Comparison of ENCODE assay signal across 10 cellular contexts in genomic region chrX:154735695-154736393, GRCh38. TPM values are rescaled to one million over a fixed set of nuclear protein-coding genes. Genes with fewer than 3 reads are reported as not detected.
DNase-seq lines count a peak whose midpoint lies in the region; ATAC-seq, FAIRE-seq and TF ChIP-seq lines count a peak whose summit lies in the region.
"Had no signal": no experiment of that assay in that cellular context is flagged by ENCODE, and none has a peak within 500 bp of the region (broad histone marks: within the 10 kb centered on the region; RNA-seq: fewer than 3 reads in every experiment).

No MANE protein-coding gene starts in this region.

- no peaks in the 10 kb centered on the region for H3K9me2 ChIP-seq in hepatocyte (replicated peaks; ENCODE audit: insufficient read depth)

- H3K4me2 ChIP-seq in astrocyte (ENCODE audit: low read length) (peak overlapping the region; percentile 62), hepatocyte (no peak overlapping the region)

- peak overlapping the region; percentile 42 for H3K4me3 Mint-ChIP-seq in astrocyte (ENCODE audit: unreplicated experiment)

- H3K9me3 Mint-ChIP-seq in astrocyte (ENCODE audit: unreplicated experiment): no peaks in the 10 kb centered on the region

- H4K20me1 ChIP-seq in astrocyte (ENCODE audit: insufficient read depth, low read length) (no peaks in the 10 kb centered on the region), hepatocyte (ENCODE audit: insufficient read depth, poor library complexity, severe bottlenecking) (no peaks in the 10 kb centered on the region)

- TF ChIP-seq POLR2A in spleen (IDR thresholded peaks at IDR 0.05): no peak

- H3K36me3 Mint-ChIP-seq in astrocyte (ENCODE audit: low read depth, unreplicated experiment): no peaks in the 10 kb centered on the region

- peak overlapping the region; percentile 48 for H3K9ac ChIP-seq in astrocyte (ENCODE audit: low read length)

- DNase-seq in astrocyte (ENCODE audit: low read depth) (peak; percentile 90), hepatocyte (ENCODE audit: low spot score) (peak; percentile 38), spleen (no peak), NCI-H187 (lab: John Stamatoyannopoulos, UW) (no peak), KBM-7 (no peak), midbrain (lab: John Stamatoyannopoulos, UW) (no peak)
- DNase-seq: activated CD8-positive, alpha-beta memory T cell treated with anti-CD3 and anti-CD28 coated beads, Interleukin-2, amount 50 U/mL, for 48 hours; NCI-H774 had no signal

- peak overlapping the region; percentile 41 for H2AFZ ChIP-seq in astrocyte (ENCODE audit: low read depth, low read length)
- no peak overlapping the region for H2AFZ ChIP-seq in hepatocyte

- H3K27me3 ChIP-seq in astrocyte (ENCODE audit: insufficient read depth, low read length) (no peaks in the 10 kb centered on the region), hepatocyte (no peaks in the 10 kb centered on the region), spleen (replicated peaks in 1 of 7) (no peaks in the 10 kb centered on the region)

- H3K36me3 ChIP-seq in astrocyte (ENCODE audit: insufficient read depth, low read length): no peaks in the 10 kb centered on the region
- H3K36me3 ChIP-seq in hepatocyte (replicated peaks; ENCODE audit: insufficient read depth, low read depth): no peaks in the 10 kb centered on the region
- no peaks in the 10 kb centered on the region for H3K36me3 ChIP-seq in spleen

- H3K79me2 ChIP-seq in astrocyte (ENCODE audit: insufficient read depth, low read length): no peaks in the 10 kb centered on the region
- no peaks in the 10 kb centered on the region for H3K79me2 ChIP-seq in hepatocyte

- H3K4me3 ChIP-seq in astrocyte (ENCODE audit: insufficient read depth, low read depth, low read length) (no peak overlapping the region), hepatocyte (no peak overlapping the region), spleen (no peak overlapping the region)

- TF ChIP-seq RAD21 in Ishikawa (IDR thresholded peaks at IDR 0.05; ENCODE audit: low read depth): no peak

- H3K27me3 Mint-ChIP-seq in astrocyte (ENCODE audit: low read depth, unreplicated experiment): no peaks in the 10 kb centered on the region

- TF ChIP-seq CTCF in astrocyte (IDR thresholded peaks at IDR 0.05; ENCODE audit: insufficient read depth, low read depth, low read length) (no peak), hepatocyte (IDR thresholded peaks at IDR 0.05; ENCODE audit: poor library complexity) (no peak), spleen (IDR thresholded peaks at IDR 0.05 in 8 of 11, conservative IDR thresholded peaks at IDR 0.05 in 3 of 11) (no peak)

- intact Hi-C loops in spleen (cut with DNase I; ENCODE audit: low total_unique reads): no loop called here

- in situ Hi-C loops in KBM-7 (cut with MboI; ENCODE audit: low pct_unique_long_range_greater_than_20kb, low sequenced_read_pairs): no loop called here

- FAIRE-seq in astrocyte (lab: Jason Lieb, UNC): peak; percentile 98

- peak overlapping the region; percentile 71 for H3K27ac ChIP-seq in astrocyte (ENCODE audit: low read depth, low read length)
- peak overlapping the region; percentile 74 for H3K27ac ChIP-seq in hepatocyte
- peak overlapping the region; percentile 29 to 90 (median 82) for H3K27ac ChIP-seq in spleen

- peak overlapping the region; percentile 87 for H3K27ac Mint-ChIP-seq in astrocyte (ENCODE audit: unreplicated experiment)

- ATAC-seq in HG02884 (IDR thresholded peaks at IDR 0.05; ENCODE audit: unreplicated experiment): no peak

- H3K4me1 ChIP-seq in astrocyte (ENCODE audit: insufficient read depth, low read length) (peaks cover 60% of the 10 kb centered on the region), hepatocyte (ENCODE audit: insufficient read depth) (peaks cover 3% of the 10 kb centered on the region), spleen (peaks cover 19 to 99% (median 74%) of the 10 kb centered on the region in 6 donors)

- TF ChIP-seq EP300 in Ishikawa (IDR thresholded peaks at IDR 0.05; ENCODE audit: borderline replicate concordance): peak; percentile 31; the same call in 1 of the 2 replicates

- 76% methylated on average over 7 of the region's 7 CpGs for WGBS in hepatocyte (ENCODE audit: low lambda C conversion rate, missing lambda C conversion rate)
- WGBS in spleen, 5 donors: 57 to 81% (median 74%) methylated on average over 7 of the region's 7 CpGs

- peaks cover 54% of the 10 kb centered on the region for H3K4me1 Mint-ChIP-seq in astrocyte (ENCODE audit: low read depth, unreplicated experiment)

- no peaks in the 10 kb centered on the region for H3K9me3 ChIP-seq in astrocyte (ENCODE audit: insufficient read depth, low read depth, low read length)
- H3K9me3 ChIP-seq in hepatocyte (ENCODE audit: low read depth): no peaks in the 10 kb centered on the region
- H3K9me3 ChIP-seq in spleen: no peaks in the 10 kb centered on the region

TF ChIP-seq in Ishikawa, 13 proteins besides CTCF, POLR2A, EP300 and RAD21:
- TF ChIP-seq ZBTB7A (IDR thresholded peaks at IDR 0.05; ENCODE audit: low read depth) (no peak), NFIC (IDR thresholded peaks at IDR 0.05) (peak; percentile 56; the same call in 1 of the 2 replicates), TEAD4 (IDR thresholded peaks at IDR 0.05) (peak; percentile 67), CEBPB (IDR thresholded peaks at IDR 0.05) (no peak)

RNA-seq across cellular contexts. Expression of gene GAB3, which starts 15.0 kb away (rescaled TPM):
- total RNA-seq in astrocyte (1.7 TPM in 2 replicates), hepatocyte (0.44 and 0.50 TPM in 2 replicates), spleen (10 to 100 TPM; 22.1 to 40.3 (median 36.1) TPM)
- polyA plus RNA-seq in hepatocyte (0.21 and 0.50 TPM in 2 replicates), spleen (1 to 10 TPM; 7.4 to 8.4 (median 7.9) TPM)

RNA-seq across cellular contexts. Expression of gene DKC1, which starts 26.8 kb away (rescaled TPM):
- 52.0 and 60.5 TPM in 2 replicates for total RNA-seq in astrocyte
- total RNA-seq in hepatocyte: 27.8 and 32.1 TPM in 2 replicates
- 38.9 and 43.0 TPM in 2 replicates for polyA plus RNA-seq in hepatocyte
- total RNA-seq in spleen: 10 to 100 TPM; 32.0 to 54.4 (median 39.3) TPM
- polyA plus RNA-seq in spleen: 10 to 100 TPM; 34.0 to 42.7 (median 38.8) TPM

Comparison
In these comparisons a context has a peak if more than half of its experiments do, and no peak if none do; other contexts are left out.
1. DNase-seq: peak in astrocyte (single experiment) and hepatocyte (single experiment); none in spleen (single experiment), NCI-H187 (0 of 2), KBM-7 (single experiment) and midbrain (single experiment).
2. Peak in every context shown above with its lines, with median percentiles within 50 percentile points of each other: H3K27ac ChIP-seq.